8 cellular contexts compared by ENCODE assay signal in genomic region chr2:60880988-60881932, GRCh38. TPM values are rescaled to one million over a fixed set of nuclear protein-coding genes. Genes with fewer than 3 reads are reported as not detected.
DNase-seq lines count a peak whose midpoint lies in the region; ATAC-seq and TF ChIP-seq lines count a peak whose summit lies in the region.

TSS of gene REL (plus strand) at chr2:60881574. CDS start at chr2:60881841, 267 bp downstream.

- H3K4me1 ChIP-seq in HAP-1 (peaks cover 30% of the 10 kb centered on the region), gastroesophageal sphincter (peaks cover 3 to 49% (median 4%) of the 10 kb centered on the region in 3 donors), neutrophil (ENCODE audit: control insufficient read depth in 1 of 2, insufficient read depth in 1 of 2, low read depth in 1 of 2, low read length in 1 of 2) (peaks cover 38 to 44% of the 10 kb centered on the region in 2 experiments)

- 0% methylated on average over 9 to 10 of the region's 98 CpGs for WGBS in gastroesophageal sphincter (ENCODE audit: low coverage in 1 of 2), 2 donors

- H3K27me3 ChIP-seq in HAP-1 (ENCODE audit: low read depth) (no peaks in the 10 kb centered on the region), MG63 (no peaks in the 10 kb centered on the region), gastroesophageal sphincter (no peaks in the 10 kb centered on the region), neutrophil (no peaks in the 10 kb centered on the region)

- peak within 1 kb of the TSS; percentile 90 for H3K4me3 ChIP-seq in HAP-1
- H3K4me3 ChIP-seq in MG63 = peak within 1 kb of the TSS; percentile 81
- peak within 1 kb of the TSS; percentile 64 to 79 for H3K4me3 ChIP-seq in gastroesophageal sphincter
- H3K4me3 ChIP-seq in neutrophil (ENCODE audit: low read depth in 1 of 2, low read length in 1 of 2) = peak within 1 kb of the TSS; percentile 90 to 99

- H3K27ac ChIP-seq in gastroesophageal sphincter = peak within 1 kb of the TSS; percentile 86 to 98 (median 97)
- H3K27ac ChIP-seq in neutrophil = peak within 1 kb of the TSS; percentile 99

- H3K36me3 ChIP-seq in HAP-1 (replicated peaks) (no peaks in the 10 kb centered on the region), MG63 (no peaks in the 10 kb centered on the region; the same call in 1 of the 2 replicates), gastroesophageal sphincter (no peaks in the 10 kb centered on the region), neutrophil (no peaks in the 10 kb centered on the region)

- DNase-seq in GM04503 (ENCODE audit: low read depth) = peak; percentile 27
- peak; percentile 82 to 94 for DNase-seq in HAP-1 (ENCODE audit: low spot score in 2 of 2)
- peak; percentile 91 for DNase-seq in MG63
- peak; percentile 91 for DNase-seq in SK-MEL-5 (ENCODE audit: low read depth, low spot score)
- DNase-seq in activated naive CD4-positive, alpha-beta T cell treated with Interleukin-2 at 50 U/mL for 16 hours = peak; percentile 91

- peak in 3 of 4 experiments; percentile 9 to 42 (median 40) for TF ChIP-seq CTCF in gastroesophageal sphincter (IDR thresholded peaks at IDR 0.05)
- TF ChIP-seq CTCF in neutrophil (IDR thresholded peaks at IDR 0.05) = peak; percentile 3
- no peak for TF ChIP-seq CTCF in subcutaneous adipose tissue (IDR thresholded peaks at IDR 0.05; ENCODE audit: low read depth)

- in situ Hi-C loops in HAP-1 (cut with MboI; ENCODE audit: low sequenced_read_pairs) = no loop called here
- in situ Hi-C loops in SK-MEL-5 (cut with HindIII; ENCODE audit: low pct_unique_long_range_greater_than_20kb, low sequenced_read_pairs) = no loop called here

- peak; percentile 81 to 82 for TF ChIP-seq POLR2A in gastroesophageal sphincter (IDR thresholded peaks at IDR 0.05)

- ATAC-seq in gastroesophageal sphincter = peak; percentile 98

- H3K9me3 ChIP-seq in HAP-1 (no peaks in the 10 kb centered on the region), MG63 (no peaks in the 10 kb centered on the region), gastroesophageal sphincter (no peaks in the 10 kb centered on the region), neutrophil (no peaks in the 10 kb centered on the region)

- no peak for TF ChIP-seq EP300 in gastroesophageal sphincter (IDR thresholded peaks at IDR 0.05)

RNA-seq across cellular contexts. Expression of gene REL, which starts in this region (rescaled TPM):
- 0.74 and 3.1 TPM in 2 replicates for total RNA-seq in MG63 (2014; rRNA removed; shearing (Covaris generic); ENCODE audit: low replicate concordance)
- 7.3 and 7.8 TPM in 2 replicates for total RNA-seq in SK-MEL-5 (2014; rRNA removed; shearing (Covaris generic))
- polyA plus RNA-seq in SK-MEL-5 (2015; cell fraction: cytosol; rRNA removed) = 2.5 and 4.1 TPM in 2 replicates
- 3.1 and 6.5 TPM in 2 replicates for polyA plus RNA-seq in SK-MEL-5 (2015; cell fraction: nucleus; rRNA removed)
- total RNA-seq in gastroesophageal sphincter (10 to 100 TPM in 1 of 4 donors, 1 to 10 TPM in 3; 8.3 to 13.3 (median 9.5) TPM), subcutaneous adipose tissue (10 to 100 TPM; 16.8 to 43.2 (median 23.9) TPM)

Comparison
In these comparisons a context has a peak if more than half of its experiments do, and no peak if none do; other contexts are left out.
1. Peak in every context shown above with its lines: DNase-seq, ATAC-seq, H3K4me3 ChIP-seq and H3K27ac ChIP-seq.
2. DNase-seq: peak in every context shown above with its lines; median percentile 91 in MG63; 91 in SK-MEL-5; 91 in activated naive CD4-positive, alpha-beta T cell treated with Interleukin-2 at 50 U/mL for 16 hours; 88 in HAP-1; 27 in GM04503.